In the genomic region with DNA sequence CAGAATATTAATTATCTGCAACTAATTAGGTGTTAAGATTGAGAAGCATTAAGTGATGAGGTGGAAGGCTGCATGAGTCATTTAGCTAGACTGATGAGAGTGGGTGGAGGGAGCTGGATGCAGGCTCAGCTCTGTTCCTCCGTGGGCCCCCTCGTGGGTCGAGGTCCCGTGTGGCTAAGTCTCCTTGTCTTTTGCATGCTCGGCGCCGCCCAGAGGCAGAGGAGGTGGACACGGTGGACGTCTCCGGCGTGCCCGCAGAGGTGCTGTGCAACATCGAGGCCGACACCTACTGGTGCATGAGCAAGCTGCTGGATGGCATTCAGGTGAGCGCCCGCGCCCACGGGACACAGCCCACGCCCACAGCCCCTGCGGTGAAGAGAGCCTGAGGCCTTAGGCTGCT, we compare ENCODE assay signal across 1 cellular context.
TF ChIP-seq lines count a peak whose summit lies in the region.

No MANE protein-coding gene starts in this region.

TF ChIP-seq in IMR-90, 13 proteins besides CTCF, POLR2A, EP300 and RAD21:
- TF ChIP-seq MAFK (IDR thresholded peaks at IDR 0.05; ENCODE audit: low read depth, low read length) (no peak), FOS (IDR thresholded peaks at IDR 0.05; ENCODE audit: low read depth, low read length) (no peak), CEBPB (IDR thresholded peaks at IDR 0.05; ENCODE audit: low read depth, low read length) (no peak), MAZ (IDR thresholded peaks at IDR 0.05; ENCODE audit: borderline replicate concordance, low read depth, low read length) (no peak)
